In the genomic region with DNA sequence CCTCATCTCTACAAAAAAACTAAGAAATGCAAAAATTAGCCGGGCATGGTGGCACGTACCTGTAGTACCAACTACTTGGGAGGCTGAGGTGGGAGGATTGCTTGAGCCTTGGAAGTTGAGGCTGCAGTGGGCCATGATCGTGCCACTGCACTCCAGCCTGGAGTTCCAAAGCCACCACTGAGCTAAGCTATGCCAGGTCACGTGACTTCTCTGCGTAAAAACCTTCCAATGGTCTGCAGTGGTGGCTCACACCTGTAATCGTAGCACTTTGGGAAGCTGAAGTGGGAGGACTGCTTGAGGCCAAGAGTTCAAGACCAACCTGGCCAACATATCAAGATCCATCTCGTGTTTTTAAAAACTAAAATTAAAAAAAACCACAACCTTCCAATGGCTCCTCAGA, we compare ENCODE assay signal across 10 cellular contexts. TPM values are rescaled to one million over a fixed set of nuclear protein-coding genes. Genes with fewer than 3 reads are reported as not detected.
DNase-seq lines count a peak whose midpoint lies in the region; ATAC-seq and TF ChIP-seq lines count a peak whose summit lies in the region.
"Had no signal": no experiment of that assay in that cellular context is flagged by ENCODE, and none has a peak within 500 bp of the region (broad histone marks: within the 10 kb centered on the region; RNA-seq: fewer than 3 reads in every experiment).

No MANE protein-coding gene starts in this region.

- no peaks in the 10 kb centered on the region for H3K9me3 Mint-ChIP-seq in activated CD4-positive, alpha-beta T cell treated with anti-CD3 and anti-CD28 coated beads, Interleukin-2, amount 10 ng/mL, durations not matched to agents 7 days and 5 days
- no peaks in the 10 kb centered on the region for H3K9me3 Mint-ChIP-seq in endothelial cell (ENCODE audit: unreplicated experiment)

- CTCF ChIA-PET in activated CD4-positive, alpha-beta T cell treated with anti-CD3 and anti-CD28 coated beads, Interleukin-2, amount 10 ng/mL, durations not matched to agents 7 days and 5 days (lab: Charles Lee) = interaction anchor here (1.3 kb wide), 1 partner anchor 154 kb away, joined by 5 read pairs; no protein-coding TSS in a partner anchor

- no peak overlapping the region for H3K27ac ChIP-seq in OCI-LY1 (ENCODE audit: low read depth, low read length, poor library complexity, severe bottlenecking)
- H3K27ac ChIP-seq in rectal smooth muscle tissue (ENCODE audit: low read depth, low read length) = no peak overlapping the region

- H3K79me2 ChIP-seq in OCI-LY1 (ENCODE audit: insufficient read depth, low read length) = peaks cover 13% of the 10 kb centered on the region

- peaks cover 29% of the 10 kb centered on the region for H3K4me1 Mint-ChIP-seq in activated CD4-positive, alpha-beta T cell treated with anti-CD3 and anti-CD28 coated beads, Interleukin-2, amount 10 ng/mL, durations not matched to agents 7 days and 5 days
- H3K4me1 Mint-ChIP-seq in endothelial cell (ENCODE audit: unreplicated experiment) = peaks cover 14% of the 10 kb centered on the region

- no peaks in the 10 kb centered on the region for H3F3A ChIP-seq in OCI-LY1 (ENCODE audit: insufficient read depth, low read length)

- no peaks in the 10 kb centered on the region for H3K27me3 Mint-ChIP-seq in activated CD4-positive, alpha-beta T cell treated with anti-CD3 and anti-CD28 coated beads, Interleukin-2, amount 10 ng/mL, durations not matched to agents 7 days and 5 days
- H3K27me3 Mint-ChIP-seq in endothelial cell (ENCODE audit: unreplicated experiment) = peaks cover 9% of the 10 kb centered on the region

- no peaks in the 10 kb centered on the region for H3K9me2 ChIP-seq in OCI-LY1 (ENCODE audit: low read depth, low read length)

- H3K27me3 ChIP-seq in OCI-LY1 (ENCODE audit: insufficient read depth, low read length) (no peaks in the 10 kb centered on the region), rectal smooth muscle tissue (ENCODE audit: control insufficient read depth, insufficient read depth, low read length) (no peaks in the 10 kb centered on the region)

- no peak for ATAC-seq in HG03025 (IDR thresholded peaks at IDR 0.05; ENCODE audit: low FRiP score, unreplicated experiment)

- peak overlapping the region; percentile 91 for H3K4me3 ChIP-seq in OCI-LY1 (ENCODE audit: low read depth, low read length, poor library complexity, severe bottlenecking)
- peak overlapping the region; percentile 98 for H3K4me3 ChIP-seq in rectal smooth muscle tissue (ENCODE audit: low read length)

- POLR2A ChIA-PET in activated CD4-positive, alpha-beta T cell treated with anti-CD3 and anti-CD28 coated beads, Interleukin-2, amount 10 ng/mL, durations not matched to agents 7 days and 5 days (lab: Charles Lee) = interaction anchor here (0.7 to 0.8 kb wide), 2 partner anchors 39 to 79 kb away, joined by 3 to 5 read pairs; no protein-coding TSS in a partner anchor

- TF ChIP-seq CTCF in OCI-LY1 (IDR thresholded peaks at IDR 0.05; ENCODE audit: low read length) (no peak), endothelial cell (IDR thresholded peaks at IDR 0.05; ENCODE audit: unreplicated experiment) (no peak)

- H3K36me3 Mint-ChIP-seq in activated CD4-positive, alpha-beta T cell treated with anti-CD3 and anti-CD28 coated beads, Interleukin-2, amount 10 ng/mL, durations not matched to agents 7 days and 5 days (ENCODE audit: low read depth) = peaks cover 5% of the 10 kb centered on the region
- peaks cover 8% of the 10 kb centered on the region for H3K36me3 Mint-ChIP-seq in endothelial cell (ENCODE audit: low read depth, unreplicated experiment)

- no peak overlapping the region for H2AFZ ChIP-seq in OCI-LY1 (ENCODE audit: low read length)

- peak overlapping the region; percentile 92 for H3K4me2 ChIP-seq in OCI-LY1 (ENCODE audit: low read length)

- H3K27ac Mint-ChIP-seq in activated CD4-positive, alpha-beta T cell treated with anti-CD3 and anti-CD28 coated beads, Interleukin-2, amount 10 ng/mL, durations not matched to agents 7 days and 5 days = peak overlapping the region; percentile 99
- H3K27ac Mint-ChIP-seq in endothelial cell (ENCODE audit: unreplicated experiment) = no peak overlapping the region

- H3K36me3 ChIP-seq in OCI-LY1 (ENCODE audit: insufficient read depth, low read length) (no peaks in the 10 kb centered on the region; the same call in 1 of the 2 replicates), rectal smooth muscle tissue (ENCODE audit: control insufficient read depth, insufficient read depth, low read length) (no peaks in the 10 kb centered on the region)

- DNase-seq in activated CD4-positive, alpha-beta T cell treated with anti-CD3 and anti-CD28 coated beads, Interleukin-2, amount 10 ng/mL, durations not matched to agents 7 days and 5 days = no peak
- no peak for DNase-seq in activated CD4-positive, alpha-beta T cell treated with anti-CD3 and anti-CD28 coated beads, Interleukin-2, amount 50 U/mL, for 1 hour
- DNase-seq in endothelial cell (ENCODE audit: low spot score) = no peak
- DNase-seq in HK-2 (ENCODE audit: unreplicated experiment) = no peak
- DNase-seq in SKM-1 treated with dmso at 0.1 percent for 144 hours (lab: John Stamatoyannopoulos, UW; ENCODE audit: unreplicated experiment) = no peak
- DNase-seq: islet precursor cell, KG1 had no signal

- no peaks in the 10 kb centered on the region for H3K9me3 ChIP-seq in OCI-LY1 (ENCODE audit: low read length)

- no peak overlapping the region for H3K9ac ChIP-seq in OCI-LY1 (ENCODE audit: low read length)
- no peak overlapping the region for H3K9ac ChIP-seq in rectal smooth muscle tissue (ENCODE audit: low read length)

- H3K4me3 Mint-ChIP-seq in activated CD4-positive, alpha-beta T cell treated with anti-CD3 and anti-CD28 coated beads, Interleukin-2, amount 10 ng/mL, durations not matched to agents 7 days and 5 days = peak overlapping the region; percentile 97
- peak overlapping the region; percentile 98 for H3K4me3 Mint-ChIP-seq in endothelial cell (ENCODE audit: unreplicated experiment)

- no peaks in the 10 kb centered on the region for H4K20me1 ChIP-seq in OCI-LY1 (ENCODE audit: insufficient read depth, low read length)

- H3K4me1 ChIP-seq in OCI-LY1 (ENCODE audit: insufficient read depth, low read length, severe bottlenecking) (peaks cover 26% of the 10 kb centered on the region), rectal smooth muscle tissue (ENCODE audit: control insufficient read depth, insufficient read depth, low read length) (peaks cover 6% of the 10 kb centered on the region)

RNA-seq across cellular contexts. Expression of a gene that starts 1.7 kb away (rescaled TPM):
- 100 to 1,000 TPM; 138 to 141 TPM for total RNA-seq in activated CD4-positive, alpha-beta T cell treated with anti-CD3 and anti-CD28 coated beads, Interleukin-2, amount 10 ng/mL, durations not matched to agents 7 days and 5 days
- 113 TPM for total RNA-seq in endothelial cell (ENCODE audit: unreplicated experiment)

RNA-seq across cellular contexts. Expression of a gene that starts 56.7 kb away (rescaled TPM):
- 10 to 100 TPM; 13.7 to 14.5 TPM for total RNA-seq in activated CD4-positive, alpha-beta T cell treated with anti-CD3 and anti-CD28 coated beads, Interleukin-2, amount 10 ng/mL, durations not matched to agents 7 days and 5 days
- not detected for total RNA-seq in endothelial cell (ENCODE audit: unreplicated experiment)

Comparison
In these comparisons a context has a peak if more than half of its experiments do, and no peak if none do; other contexts are left out.
1. RNA of a gene that starts 56.7 kb away (total RNA-seq): 13.7 to 14.5 TPM in activated CD4-positive, alpha-beta T cell treated with anti-CD3 and anti-CD28 coated beads, Interleukin-2, amount 10 ng/mL, durations not matched to agents 7 days and 5 days; not detected in endothelial cell (single experiment); every median in the first group is over 10 times any median in the second.